12 cellular contexts compared by ENCODE assay signal in genomic region chr7:12481722-12482121, GRCh38.
DNase-seq lines count a peak whose midpoint lies in the region; ATAC-seq and TF ChIP-seq lines count a peak whose summit lies in the region.
"Had no signal": no experiment of that assay in that cellular context is flagged by ENCODE, and none has a peak within 500 bp of the region (broad histone marks: within the 10 kb centered on the region; RNA-seq: fewer than 3 reads in every experiment).

No MANE protein-coding gene starts in this region.

- CTCF ChIA-PET in activated CD4-positive, alpha-beta memory T cell treated with anti-CD3 and anti-CD28 coated beads for 36 hours (lab: Charles Lee), result interaction anchor here (1.0 to 5.3 kb wide), 3 partner anchors 19 to 24 kb away, joined by 3 to 41 read pairs (median 3); no protein-coding TSS in a partner anchor

- no peak for TF ChIP-seq POLR2A in GM18505 (IDR thresholded peaks at IDR 0.05; ENCODE audit: borderline replicate concordance, extremely low read depth, insufficient read depth, insufficient read length)

- no peaks in the 10 kb centered on the region for H3K27me3 Mint-ChIP-seq in activated CD4-positive, alpha-beta memory T cell treated with anti-CD3 and anti-CD28 coated beads for 36 hours

- H2BK5ac ChIP-seq in trophoblast cell (ENCODE audit: low read depth, low read length, poor library complexity), result no peak overlapping the region

- no peak overlapping the region for H3K14ac ChIP-seq in trophoblast cell (ENCODE audit: low read length)

- POLR2A ChIA-PET in activated CD4-positive, alpha-beta memory T cell treated with anti-CD3 and anti-CD28 coated beads for 36 hours (lab: Charles Lee), result no interaction called here

- H4K91ac ChIP-seq in trophoblast cell (ENCODE audit: low read depth, low read length), result no peak overlapping the region

- no peak overlapping the region for H3K4me2 ChIP-seq in trophoblast cell (ENCODE audit: low read length)

- DNase-seq in activated CD4-positive, alpha-beta memory T cell treated with anti-CD3 and anti-CD28 coated beads for 36 hours, result no peak
- DNase-seq in trophoblast cell, result no peak
- no peak for DNase-seq in NCI-H187 (lab: John Stamatoyannopoulos, UW)
- no peak for DNase-seq in left ventricle myocardium superior
- no peak for DNase-seq in left ventricle myocardium inferior
- DNase-seq: HCEC 1CT; stimulated activated CD4-positive, alpha-beta T cell treated with anti-CD3 and anti-CD28 coated beads, Interleukin-1b, Interleukin-23, amount 100 ng/mL, for 48 hours; upper lobe of right lung had no signal

- H3K27ac Mint-ChIP-seq in activated CD4-positive, alpha-beta memory T cell treated with anti-CD3 and anti-CD28 coated beads for 36 hours, result no peak overlapping the region
- H3K27ac Mint-ChIP-seq: T-helper 2 cell treated with Interferon-gamma antibody and Interleukin-4, amounts not matched to agents 5 μg/mL and 100 μg/mL, for 36 hours had no signal

- H3K27me3 ChIP-seq in trophoblast cell (ENCODE audit: insufficient read depth, low read length) (no peaks in the 10 kb centered on the region), left ventricle myocardium inferior (ENCODE audit: low read depth) (no peaks in the 10 kb centered on the region)
- H3K27me3 ChIP-seq: upper lobe of right lung had no signal

- no peak overlapping the region for H4K12ac ChIP-seq in trophoblast cell (ENCODE audit: low read depth, low read length)

- H3K36me3 Mint-ChIP-seq in activated CD4-positive, alpha-beta memory T cell treated with anti-CD3 and anti-CD28 coated beads for 36 hours, result no peaks in the 10 kb centered on the region

- no peak overlapping the region for H2BK120ac ChIP-seq in trophoblast cell (ENCODE audit: insufficient read depth, low read length, poor library complexity)

- peaks cover 10% of the 10 kb centered on the region for H3K4me1 Mint-ChIP-seq in activated CD4-positive, alpha-beta memory T cell treated with anti-CD3 and anti-CD28 coated beads for 36 hours (ENCODE audit: low read depth)

- no peak overlapping the region for H3K4ac ChIP-seq in trophoblast cell (ENCODE audit: low read depth, low read length)

- H3K9me3 Mint-ChIP-seq in activated CD4-positive, alpha-beta memory T cell treated with anti-CD3 and anti-CD28 coated beads for 36 hours, result no peaks in the 10 kb centered on the region
- H3K9me3 Mint-ChIP-seq: T-helper 2 cell treated with Interferon-gamma antibody and Interleukin-4, amounts not matched to agents 5 μg/mL and 100 μg/mL, for 36 hours had no signal

- H3K79me1 ChIP-seq in trophoblast cell (ENCODE audit: low read length), result no peaks in the 10 kb centered on the region

- peak; percentile 93 for ATAC-seq in GM18505 (IDR thresholded peaks at IDR 0.05; ENCODE audit: unreplicated experiment)
- ATAC-seq in GM21367 (IDR thresholded peaks at IDR 0.05; ENCODE audit: unreplicated experiment), result peak; percentile 97
- ATAC-seq in HG03064 (IDR thresholded peaks at IDR 0.05; ENCODE audit: low read depth, unreplicated experiment), result peak; percentile 94
- no peak for ATAC-seq in left ventricle myocardium superior
- ATAC-seq: upper lobe of right lung had no signal

- no peak overlapping the region for H4K8ac ChIP-seq in trophoblast cell (ENCODE audit: low read depth, low read length)

- 100% methylated on average over 1 of the region's 3 CpGs for WGBS in trophoblast cell (ENCODE audit: extremely low coverage, insufficient coverage, insufficient read length)

- no peak for TF ChIP-seq CTCF in left ventricle myocardium inferior (IDR thresholded peaks at IDR 0.05; ENCODE audit: borderline replicate concordance)

- H3K18ac ChIP-seq in trophoblast cell (ENCODE audit: low read length), result no peak overlapping the region

- no peak overlapping the region for H2AFZ ChIP-seq in trophoblast cell (ENCODE audit: insufficient read depth, low read length, poor library complexity)

- intact Hi-C loops in activated CD4-positive, alpha-beta memory T cell treated with anti-CD3 and anti-CD28 coated beads for 36 hours (cut with micrococcal nuclease), result loop anchor here (5.0 to 10.0 kb wide), 2 partner anchors 79 to 647 kb away; partner anchors contain the start of genes THSD7A and VWDE
- intact Hi-C loops in left ventricle myocardium superior (cut with micrococcal nuclease) (no loop called here), left ventricle myocardium inferior (cut with micrococcal nuclease) (no loop called here)

- H3K9ac ChIP-seq in trophoblast cell (ENCODE audit: low read length), result no peak overlapping the region

- H3K23ac ChIP-seq in trophoblast cell (ENCODE audit: low read length), result no peak overlapping the region

- H2BK12ac ChIP-seq in trophoblast cell (ENCODE audit: low read length), result no peak overlapping the region

- H3K36me3 ChIP-seq in trophoblast cell (ENCODE audit: control insufficient read depth in 1 of 2, insufficient read depth in 2 of 2, low read length in 2 of 2) (no peaks in the 10 kb centered on the region), left ventricle myocardium inferior (no peaks in the 10 kb centered on the region)
- H3K36me3 ChIP-seq: upper lobe of right lung had no signal

- no peaks in the 10 kb centered on the region for H3K79me2 ChIP-seq in trophoblast cell (ENCODE audit: control insufficient read depth, insufficient read depth, low read length, poor library complexity)

- no peak overlapping the region for H2AK5ac ChIP-seq in trophoblast cell (ENCODE audit: low read length)

- no peaks in the 10 kb centered on the region for H3K9me3 ChIP-seq in trophoblast cell (ENCODE audit: insufficient read depth, low read depth, low read length)
- H3K9me3 ChIP-seq in left ventricle myocardium inferior (replicated peaks), result no peaks in the 10 kb centered on the region
- H3K9me3 ChIP-seq: upper lobe of right lung had no signal

- peak overlapping the region; percentile 40 for H3K4me3 Mint-ChIP-seq in activated CD4-positive, alpha-beta memory T cell treated with anti-CD3 and anti-CD28 coated beads for 36 hours
- H3K4me3 Mint-ChIP-seq: T-helper 2 cell treated with Interferon-gamma antibody and Interleukin-4, amounts not matched to agents 5 μg/mL and 100 μg/mL, for 36 hours had no signal

- H3K4me1 ChIP-seq in trophoblast cell (ENCODE audit: control insufficient read depth in 1 of 2, insufficient read depth in 2 of 2, low read length in 2 of 2) (no peaks in the 10 kb centered on the region), left ventricle myocardium inferior (no peaks in the 10 kb centered on the region)
- H3K4me1 ChIP-seq: upper lobe of right lung had no signal

- no peak overlapping the region for H3K27ac ChIP-seq in trophoblast cell (ENCODE audit: low read depth, low read length)
- H3K27ac ChIP-seq in left ventricle myocardium inferior (replicated peaks), result no peak overlapping the region
- H3K27ac ChIP-seq: upper lobe of right lung had no signal

- H3K4me3 ChIP-seq in trophoblast cell (ENCODE audit: low read depth, low read length) (no peak overlapping the region), left ventricle myocardium inferior (no peak overlapping the region)
- H3K4me3 ChIP-seq: upper lobe of right lung had no signal
